In the genomic region with DNA sequence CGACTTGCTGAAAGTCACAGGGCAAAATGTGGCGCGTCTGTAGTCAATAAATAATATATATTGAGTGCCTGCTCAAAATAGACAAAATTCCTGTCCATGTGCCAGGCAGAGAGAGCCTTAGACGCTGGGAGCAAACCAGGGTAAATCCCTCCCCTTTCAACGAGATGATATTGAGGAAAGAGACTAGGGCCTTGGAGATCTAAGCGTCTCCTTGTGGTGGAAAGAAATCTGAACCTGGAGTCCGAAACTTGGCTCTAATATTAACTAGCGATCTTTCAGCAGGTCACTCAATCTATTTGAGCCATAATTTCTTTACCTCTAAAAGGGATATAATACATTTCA, we compare ENCODE assay signal across 8 cellular contexts. TPM values are rescaled to one million over a fixed set of nuclear protein-coding genes. Genes with fewer than 3 reads are reported as not detected.
DNase-seq lines count a peak whose midpoint lies in the region; ATAC-seq and TF ChIP-seq lines count a peak whose summit lies in the region.

No MANE protein-coding gene starts in this region.

- TF ChIP-seq POLR2A in upper lobe of left lung (IDR thresholded peaks at IDR 0.05) = no peak

- H3K4me1 Mint-ChIP-seq in activated CD8-positive, alpha-beta T cell treated with anti-CD3 and anti-CD28 coated beads, Interleukin-2, amount 10 ng/mL, durations not matched to agents 7 days and 5 days (ENCODE audit: low read depth) = peaks cover 34% of the 10 kb centered on the region

- H3K9me3 ChIP-seq in left ventricle myocardium inferior (replicated peaks) = no peaks in the 10 kb centered on the region
- H3K9me3 ChIP-seq in left lung = no peaks in the 10 kb centered on the region
- no peaks in the 10 kb centered on the region for H3K9me3 ChIP-seq in upper lobe of left lung

- WGBS in upper lobe of left lung, 2 donors = 41% methylated on average over 8 of the region's 8 CpGs

- intact Hi-C loops in left ventricle myocardium inferior (cut with micrococcal nuclease) (no loop called here), cardiac septum (cut with DNase I) (no loop called here), left lung (cut with DNase I) (no loop called here)

- peak; percentile 1 for ATAC-seq in activated CD8-positive, alpha-beta T cell treated with anti-CD3 and anti-CD28 coated beads, Interleukin-2, amount 10 ng/mL, durations not matched to agents 7 days and 5 days
- no peak for ATAC-seq in left lung
- no peak for ATAC-seq in upper lobe of left lung (ENCODE audit: low FRiP score in 2 of 2)
- no peak for ATAC-seq in GM21526 (IDR thresholded peaks at IDR 0.05; ENCODE audit: low FRiP score, unreplicated experiment)
- no peak for ATAC-seq in GM19035 (IDR thresholded peaks at IDR 0.05; ENCODE audit: unreplicated experiment)

- H3K27ac ChIP-seq in left ventricle myocardium inferior (replicated peaks) (peak overlapping the region; percentile 98), left lung (peak overlapping the region in 1 of 2 donors; percentile 99), upper lobe of left lung (peak overlapping the region; percentile 94 to 95 (median 94))

- H3K36me3 Mint-ChIP-seq in activated CD8-positive, alpha-beta T cell treated with anti-CD3 and anti-CD28 coated beads, Interleukin-2, amount 10 ng/mL, durations not matched to agents 7 days and 5 days (ENCODE audit: low read depth) = peaks cover 26% of the 10 kb centered on the region

- H3K9me3 Mint-ChIP-seq in activated CD8-positive, alpha-beta T cell treated with anti-CD3 and anti-CD28 coated beads, Interleukin-2, amount 10 ng/mL, durations not matched to agents 7 days and 5 days (ENCODE audit: insufficient read depth) = no peaks in the 10 kb centered on the region

- peak overlapping the region; percentile 93 for H3K27ac Mint-ChIP-seq in activated CD8-positive, alpha-beta T cell treated with anti-CD3 and anti-CD28 coated beads, Interleukin-2, amount 10 ng/mL, durations not matched to agents 7 days and 5 days

- CTCF ChIA-PET in activated CD8-positive, alpha-beta T cell treated with anti-CD3 and anti-CD28 coated beads, Interleukin-2, amount 10 ng/mL, durations not matched to agents 7 days and 5 days (lab: Charles Lee) = interaction anchor here (1.2 kb wide), 2 partner anchors 23 to 121 kb away, joined by 3 to 4 read pairs; no protein-coding TSS in a partner anchor

- no peak for TF ChIP-seq EP300 in upper lobe of left lung (IDR thresholded peaks at IDR 0.05)

- no peak for DNase-seq in left ventricle myocardium inferior
- no peak for DNase-seq in cardiac septum (ENCODE audit: low spot score)
- no peak for DNase-seq in activated CD8-positive, alpha-beta T cell treated with anti-CD3 and anti-CD28 coated beads, Interleukin-2, amount 10 ng/mL, durations not matched to agents 7 days and 5 days
- no peak for DNase-seq in left lung
- no peak for DNase-seq in upper lobe of left lung
- no peak for DNase-seq in KG1 (lab: John Stamatoyannopoulos, UW)

- H3K27me3 Mint-ChIP-seq in activated CD8-positive, alpha-beta T cell treated with anti-CD3 and anti-CD28 coated beads, Interleukin-2, amount 10 ng/mL, durations not matched to agents 7 days and 5 days (ENCODE audit: low read depth) = no peaks in the 10 kb centered on the region

- H3K36me3 ChIP-seq in left ventricle myocardium inferior (peaks cover 4% of the 10 kb centered on the region), left lung (peaks cover 0 to 4% of the 10 kb centered on the region in 2 donors), upper lobe of left lung (peaks cover 0 to 3% (median 0%) of the 10 kb centered on the region in 4 donors)

- H3K27me3 ChIP-seq in left ventricle myocardium inferior (ENCODE audit: low read depth) (no peaks in the 10 kb centered on the region), left lung (no peaks in the 10 kb centered on the region), upper lobe of left lung (no peaks in the 10 kb centered on the region)

- POLR2A ChIA-PET in activated CD8-positive, alpha-beta T cell treated with anti-CD3 and anti-CD28 coated beads, Interleukin-2, amount 10 ng/mL, durations not matched to agents 7 days and 5 days (lab: Charles Lee) = interaction anchor here (0.6 to 0.9 kb wide), 4 partner anchors 11 to 213 kb away, joined by 3 to 5 read pairs (median 3); partner anchors contain the start of gene RNU5B-1

- TF ChIP-seq CTCF in left ventricle myocardium inferior (IDR thresholded peaks at IDR 0.05; ENCODE audit: borderline replicate concordance) (no peak), left lung (IDR thresholded peaks at IDR 0.05) (no peak), upper lobe of left lung (IDR thresholded peaks at IDR 0.05) (no peak)

- H3K4me3 ChIP-seq in left ventricle myocardium inferior = peak overlapping the region; percentile 100
- H3K4me3 ChIP-seq in left lung = peak overlapping the region; percentile 99 to 100
- peak overlapping the region in 3 of 4 donors; percentile 90 to 99 (median 93) for H3K4me3 ChIP-seq in upper lobe of left lung

- peak overlapping the region; percentile 91 for H3K4me3 Mint-ChIP-seq in activated CD8-positive, alpha-beta T cell treated with anti-CD3 and anti-CD28 coated beads, Interleukin-2, amount 10 ng/mL, durations not matched to agents 7 days and 5 days

- H3K4me1 ChIP-seq in left ventricle myocardium inferior = peaks cover 50% of the 10 kb centered on the region
- H3K4me1 ChIP-seq in left lung = peaks cover 9 to 35% of the 10 kb centered on the region in 2 donors
- peaks cover 16 to 37% (median 23%) of the 10 kb centered on the region in 4 donors for H3K4me1 ChIP-seq in upper lobe of left lung

RNA-seq across cellular contexts. Expression of gene DPP8, which starts 0.3 kb away (rescaled TPM):
- 39.9 TPM for total RNA-seq in left ventricle myocardium inferior
- total RNA-seq in cardiac septum = 35.3 TPM
- 10 to 100 TPM; 44.6 to 46.7 TPM for total RNA-seq in activated CD8-positive, alpha-beta T cell treated with anti-CD3 and anti-CD28 coated beads, Interleukin-2, amount 10 ng/mL, durations not matched to agents 7 days and 5 days
- 10 to 100 TPM; 31.7 to 35.0 TPM for total RNA-seq in left lung
- 10 to 100 TPM; 24.3 to 32.4 (median 30.1) TPM for total RNA-seq in upper lobe of left lung

RNA-seq across cellular contexts. Expression of gene HACD3, which starts 12.4 kb away (rescaled TPM):
- total RNA-seq in left ventricle myocardium inferior (8.9 TPM), cardiac septum (9.6 TPM), left lung (10 to 100 TPM; 51.1 to 86.4 TPM), upper lobe of left lung (10 to 100 TPM; 14.7 to 65.7 (median 42.6) TPM)
- 10 to 100 TPM; 34.8 to 36.5 TPM for total RNA-seq in activated CD8-positive, alpha-beta T cell treated with anti-CD3 and anti-CD28 coated beads, Interleukin-2, amount 10 ng/mL, durations not matched to agents 7 days and 5 days
